In genomic region chr18:46738491-46738890, GRCh38 we compare ENCODE assay signal across 32 cellular contexts. TPM values are rescaled to one million over a fixed set of nuclear protein-coding genes. Genes with fewer than 3 reads are reported as not detected.
"Had no signal": no experiment of that assay in that cellular context is flagged by ENCODE, and none has a peak within 500 bp of the region (broad histone marks: within the 10 kb centered on the region; RNA-seq: fewer than 3 reads in every experiment).

No MANE protein-coding gene starts in this region.

- H3K27me3 ChIP-seq: MG63 had no signal

- H3K4me2 ChIP-seq: PC-9 had no signal

- H3K36me3 ChIP-seq: MG63 had no signal

- H3K4me3 ChIP-seq: MG63, PC-9 had no signal

- H2AFZ ChIP-seq: PC-9 had no signal

- DNase-seq: activated CD4-positive, alpha-beta memory T cell treated with anti-CD3 and anti-CD28 coated beads, Interleukin-2, amount 10 ng/mL, durations not matched to agents 7 days and 5 days; activated CD4-positive, alpha-beta T cell treated with anti-CD3 and anti-CD28 coated beads for 1 hour; activated CD4-positive, alpha-beta T cell treated with anti-CD3 and anti-CD28 coated beads for 48 hours; activated CD4-positive, CD25-positive, alpha-beta regulatory T cell; activated CD8-positive, alpha-beta memory T cell treated with anti-CD3 and anti-CD28 coated beads for 24 hours; activated CD8-positive, alpha-beta memory T cell treated with anti-CD3 and anti-CD28 coated beads, Interleukin-2, amount 10 ng/mL, durations not matched to agents 7 days and 5 days; activated CD8-positive, alpha-beta memory T cell treated with anti-CD3 and anti-CD28 coated beads, Interleukin-2, amount 50 U/mL, for 48 hours; activated effector memory CD4-positive, alpha-beta T cell treated with Interleukin-2 at 50 U/mL for 16 hours; activated naive CD8-positive, alpha-beta T cell treated with anti-CD3 and anti-CD28 coated beads, Interleukin-2, amount 10 ng/mL, durations not matched to agents 7 days and 5 days; activated T-cell treated with anti-CD3 and anti-CD28 coated beads, Interleukin-2, amount 50 U/mL, for 48 hours; cerebellar nuclear complex; Kasumi-1; KG1; MG63; NCI-H1048; NCI-H1105 treated with DMSO at 0.1 percent for 48 hours; NCI-H1436; NCI-H1694; NCI-H1930; NCI-H2081 treated with DMSO at 0.1 percent for 48 hours; NCI-H226; NCI-H446 treated with DMSO at 0.1 percent for 48 hours; NCI-H524 treated with DMSO at 0.1 percent for 48 hours; Right ventricle myocardium superior; SW 1271; T-helper 1 cell; T-helper 2 cell; T-helper 9 cell had no signal

- FAIRE-seq: astrocyte had no signal

- ATAC-seq: activated CD8-positive, alpha-beta memory T cell treated with anti-CD3 and anti-CD28 coated beads, Interleukin-2, amount 10 ng/mL, durations not matched to agents 7 days and 5 days had no signal

- H3K27ac ChIP-seq: PC-9, VCaP had no signal

RNA-seq across cellular contexts. Expression of gene ST8SIA5, which starts 18.4 kb away (rescaled TPM):
- total RNA-seq: activated CD4-positive, alpha-beta memory T cell treated with anti-CD3 and anti-CD28 coated beads, Interleukin-2, amount 10 ng/mL, durations not matched to agents 7 days and 5 days; activated naive CD8-positive, alpha-beta T cell treated with anti-CD3 and anti-CD28 coated beads, Interleukin-2, amount 10 ng/mL, durations not matched to agents 7 days and 5 days; bronchial epithelial cell; PC-9 had no signal
